In the genomic region with DNA sequence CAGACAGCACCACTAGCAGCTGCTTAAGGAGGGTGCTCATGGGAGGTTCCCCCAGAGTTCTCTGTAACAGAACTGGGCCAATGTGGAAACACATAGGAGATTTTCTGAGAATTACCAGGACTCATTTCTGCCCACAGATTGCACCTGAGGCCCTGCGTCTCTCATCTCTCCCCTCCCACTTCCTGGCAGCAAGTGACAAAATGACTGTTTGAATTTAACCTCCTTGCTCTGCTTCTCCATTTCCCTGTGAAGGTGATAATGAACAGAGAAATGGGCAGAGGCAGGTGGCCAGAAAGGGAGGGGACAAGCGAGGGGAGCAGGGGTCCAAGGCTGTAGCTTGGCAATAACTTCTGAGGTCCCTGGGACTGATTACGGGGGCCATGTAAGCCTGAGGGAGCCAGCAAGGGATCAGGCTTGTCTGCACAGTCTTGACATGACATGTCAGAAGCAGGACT, we compare ENCODE assay signal across 11 cellular contexts. TPM values are rescaled to one million over a fixed set of nuclear protein-coding genes. Genes with fewer than 3 reads are reported as not detected.
DNase-seq lines count a peak whose midpoint lies in the region; ATAC-seq lines count a peak whose summit lies in the region.
"Had no signal": no experiment of that assay in that cellular context is flagged by ENCODE, and none has a peak within 500 bp of the region (broad histone marks: within the 10 kb centered on the region; RNA-seq: fewer than 3 reads in every experiment).

No MANE protein-coding gene starts in this region.

- peaks cover 13% of the 10 kb centered on the region for H3K4me1 ChIP-seq in Karpas-422 (ENCODE audit: low read length)

- H4K20me1 ChIP-seq in Karpas-422 (ENCODE audit: insufficient read depth, low read depth, low read length): no peaks in the 10 kb centered on the region

- no peaks in the 10 kb centered on the region for H3K79me2 ChIP-seq in Karpas-422 (ENCODE audit: low read length)

- ATAC-seq in GM18508 (IDR thresholded peaks at IDR 0.05; ENCODE audit: insufficient read depth, unreplicated experiment) (peak; percentile 60), GM19438 (IDR thresholded peaks at IDR 0.05; ENCODE audit: low read depth, unreplicated experiment) (peak; percentile 65), HG02981 (IDR thresholded peaks at IDR 0.05; ENCODE audit: unreplicated experiment) (peak; percentile 62)
- ATAC-seq in activated T-cell treated with anti-CD3 and anti-CD28 coated beads, Interleukin-2, amount 50 U/mL, for 72 hours (replicated peaks in 1 of 2): peak; percentile 89 to 90

- H3K27ac ChIP-seq in Karpas-422 (ENCODE audit: low read length): no peak overlapping the region
- H3K27ac ChIP-seq: neutrophil had no signal

- peaks cover 38% of the 10 kb centered on the region for H3K4me1 Mint-ChIP-seq in activated T-cell treated with anti-CD3 and anti-CD28 coated beads, Interleukin-2, amount 50 U/mL, for 72 hours (ENCODE audit: low read depth)

- H3K27ac Mint-ChIP-seq in activated T-cell treated with anti-CD3 and anti-CD28 coated beads, Interleukin-2, amount 50 U/mL, for 72 hours: peak overlapping the region; percentile 69

- DNase-seq in activated T-cell treated with anti-CD3 and anti-CD28 coated beads, Interleukin-2, amount 50 U/mL, for 72 hours: peak; percentile 52 to 58
- DNase-seq in activated gamma-delta T cell treated with Interleukin-2 at 50 U/mL for 16 hours (no peak), DMS153 (lab: John Stamatoyannopoulos, UW) (no peak), retina (no peak), Karpas-422 (no peak)
- DNase-seq: DMS 273 treated with DMSO at 0.1 percent for 48 hours, NCI-H1105 had no signal

- H3K4me3 ChIP-seq in Karpas-422 (ENCODE audit: low read length): no peak overlapping the region

- no peaks in the 10 kb centered on the region for H3K27me3 ChIP-seq in Karpas-422 (ENCODE audit: low read length)

- H3K4me2 ChIP-seq in Karpas-422 (ENCODE audit: low read depth, low read length, poor library complexity, severe bottlenecking): no peak overlapping the region

- H3K9ac ChIP-seq in Karpas-422 (ENCODE audit: low read length): no peak overlapping the region

- H3K36me3 Mint-ChIP-seq in activated T-cell treated with anti-CD3 and anti-CD28 coated beads, Interleukin-2, amount 50 U/mL, for 72 hours (ENCODE audit: insufficient read depth in 2 of 2): peaks cover 2 to 4% of the 10 kb centered on the region in 2 donors

- H3K27me3 Mint-ChIP-seq in activated T-cell treated with anti-CD3 and anti-CD28 coated beads, Interleukin-2, amount 50 U/mL, for 72 hours (ENCODE audit: low read depth): peaks cover 39% of the 10 kb centered on the region

- no peak overlapping the region for H2AFZ ChIP-seq in Karpas-422 (ENCODE audit: low read length)

- peak overlapping the region; percentile 47 to 55 for H3K4me3 Mint-ChIP-seq in activated T-cell treated with anti-CD3 and anti-CD28 coated beads, Interleukin-2, amount 50 U/mL, for 72 hours

- H3K36me3 ChIP-seq in Karpas-422 (ENCODE audit: insufficient read depth, low read length): no peaks in the 10 kb centered on the region
- H3K36me3 ChIP-seq: neutrophil had no signal

- H3K9me3 Mint-ChIP-seq in activated T-cell treated with anti-CD3 and anti-CD28 coated beads, Interleukin-2, amount 50 U/mL, for 72 hours: peaks cover 0 to 4% of the 10 kb centered on the region in 2 donors

- no peaks in the 10 kb centered on the region for H3K9me3 ChIP-seq in Karpas-422 (ENCODE audit: low read length)
- H3K9me3 ChIP-seq: neutrophil had no signal

- H3K9me2 ChIP-seq in Karpas-422 (replicated peaks; ENCODE audit: insufficient read depth, low read length): no peaks in the 10 kb centered on the region

RNA-seq across cellular contexts. Expression of a gene that starts 8.0 kb away (rescaled TPM):
- 1 to 10 TPM in 1 of 2 donors, under 1 TPM in 1; 0.43 to 1.3 TPM for total RNA-seq in activated T-cell treated with anti-CD3 and anti-CD28 coated beads, Interleukin-2, amount 50 U/mL, for 72 hours
- total RNA-seq in Karpas-422 (2014; rRNA removed; shearing (Covaris generic); ENCODE audit: low replicate concordance): 24.1 and 24.3 TPM in 2 replicates

Comparison
In these comparisons a context has a peak if more than half of its experiments do, and no peak if none do; other contexts are left out.
1. DNase-seq: peak in activated T-cell treated with anti-CD3 and anti-CD28 coated beads, Interleukin-2, amount 50 U/mL, for 72 hours (2 of 2); none in activated gamma-delta T cell treated with Interleukin-2 at 50 U/mL for 16 hours (single experiment), DMS153 (single experiment), retina (single experiment) and Karpas-422 (single experiment).
2. RNA of a gene that starts 8.0 kb away (total RNA-seq): 24.1 to 24.3 TPM in Karpas-422; 0.43 to 1.3 TPM in activated T-cell treated with anti-CD3 and anti-CD28 coated beads, Interleukin-2, amount 50 U/mL, for 72 hours; every median in the first group is over 10 times any median in the second.
3. Peak in every context shown above with its lines, with median percentiles within 50 percentile points of each other: ATAC-seq.